ENCODE assay signal across 27 cellular contexts in the genomic region with DNA sequence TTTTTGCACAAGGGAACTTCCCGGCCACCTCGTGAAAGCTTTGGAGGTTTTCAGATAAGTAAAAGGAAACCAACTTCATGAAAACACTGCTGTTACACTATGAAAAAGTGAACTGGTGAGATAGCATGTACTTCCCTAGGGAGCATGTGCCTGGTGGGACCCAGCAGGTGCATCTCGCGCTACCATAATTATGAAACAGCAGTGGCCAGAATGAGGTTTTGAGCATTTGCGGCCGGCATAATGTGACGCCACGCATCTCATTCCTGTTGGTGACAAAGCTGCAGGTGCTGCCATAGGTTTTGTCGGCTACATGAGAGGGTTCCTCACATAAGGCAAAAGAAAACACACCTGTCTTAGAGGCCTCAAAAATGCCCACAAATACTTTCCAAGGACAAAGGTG. TPM values are rescaled to one million over a fixed set of nuclear protein-coding genes. Genes with fewer than 3 reads are reported as not detected.
DNase-seq lines count a peak whose midpoint lies in the region; ATAC-seq, FAIRE-seq and TF ChIP-seq lines count a peak whose summit lies in the region.
"Had no signal": no experiment of that assay in that cellular context is flagged by ENCODE, and none has a peak within 500 bp of the region (broad histone marks: within the 10 kb centered on the region; RNA-seq: fewer than 3 reads in every experiment).

No MANE protein-coding gene starts in this region.

- CTCF ChIA-PET in K562 (lab: Yijun Ruan, JAX; ENCODE audit: low intra/inter-chr PET ratio) = no interaction called here

- in situ Hi-C loops in K562 (cut with MboI) = no loop called here

- H3K27ac Mint-ChIP-seq in activated T-helper 2 cell treated with anti-CD3 and anti-CD28 coated beads, Interferon-gamma antibody, Interleukin-2, Interleukin-4, amounts not matched to agents 10 μg/mL and 5 μg/mL and 100 μg/mL, durations not matched to agents 14 hours and 24 hours and 36 hours = no peak overlapping the region
- H3K27ac Mint-ChIP-seq: activated naive CD8-positive, alpha-beta T cell treated with anti-CD3 and anti-CD28 coated beads, Interleukin-2, amount 10 ng/mL, durations not matched to agents 7 days and 5 days; CD8-positive, alpha-beta memory T cell had no signal

- no TSS peak for BruUV-seq in K562 (replicated peaks; lab: Mats Ljungman, UMichigan)

- WGBS in K562 (ENCODE audit: insufficient coverage, low coverage, missing lambda C conversion rate) = 1% methylated on average over 9 of the region's 9 CpGs

- H3K27me3 Mint-ChIP-seq in activated T-helper 2 cell treated with anti-CD3 and anti-CD28 coated beads, Interferon-gamma antibody, Interleukin-2, Interleukin-4, amounts not matched to agents 10 μg/mL and 5 μg/mL and 100 μg/mL, durations not matched to agents 14 hours and 24 hours and 36 hours (ENCODE audit: low read depth) = peaks cover 18% of the 10 kb centered on the region

- intact Hi-C loops in K562 (cut with micrococcal nuclease) (no loop called here), left colon (cut with DNase I, micrococcal nuclease) (no loop called here)
- intact Hi-C loops in activated T-helper 2 cell treated with anti-CD3 and anti-CD28 coated beads, Interferon-gamma antibody, Interleukin-2, Interleukin-4, amounts not matched to agents 10 μg/mL and 5 μg/mL and 100 μg/mL, durations not matched to agents 14 hours and 24 hours and 36 hours (cut with micrococcal nuclease) = no loop called here

- H3K9me1 ChIP-seq in K562 (ENCODE audit: control insufficient read depth, insufficient read depth, low read length) = no peaks in the 10 kb centered on the region

- H4K20me1 ChIP-seq in BLaER1 (no peaks in the 10 kb centered on the region), K562 (replicated peaks; ENCODE audit: control insufficient read depth, insufficient read depth, low read length) (0 out of 2 replicates have a peak, but pooled peaks cover 2% of the 10 kb centered on the region)

- H3K4me1 Mint-ChIP-seq in activated T-helper 2 cell treated with anti-CD3 and anti-CD28 coated beads, Interferon-gamma antibody, Interleukin-2, Interleukin-4, amounts not matched to agents 10 μg/mL and 5 μg/mL and 100 μg/mL, durations not matched to agents 14 hours and 24 hours and 36 hours (ENCODE audit: low read depth) = no peaks in the 10 kb centered on the region
- H3K4me1 Mint-ChIP-seq: activated naive CD8-positive, alpha-beta T cell treated with anti-CD3 and anti-CD28 coated beads, Interleukin-2, amount 10 ng/mL, durations not matched to agents 7 days and 5 days; CD8-positive, alpha-beta memory T cell had no signal

- H3K4me3 ChIP-seq in BLaER1 (no peak overlapping the region), K562 (no peak overlapping the region)
- H3K4me3 ChIP-seq: body of pancreas, GM23248, heart left ventricle, right atrium auricular region, SK-N-MC, thoracic aorta had no signal

- peak; percentile 70 for FAIRE-seq in GM19239 (lab: Jason Lieb, UNC)
- no peak for FAIRE-seq in K562 (lab: Jason Lieb, UNC)
- FAIRE-seq: colon had no signal

- ATAC-seq in K562 = no peak
- no peak for ATAC-seq in left colon
- ATAC-seq: body of pancreas, heart left ventricle, Panc1 had no signal

- H3K9me3 Mint-ChIP-seq in activated T-helper 2 cell treated with anti-CD3 and anti-CD28 coated beads, Interferon-gamma antibody, Interleukin-2, Interleukin-4, amounts not matched to agents 10 μg/mL and 5 μg/mL and 100 μg/mL, durations not matched to agents 14 hours and 24 hours and 36 hours = peaks cover 8% of the 10 kb centered on the region

- peaks cover 17% of the 10 kb centered on the region for H3K9me3 ChIP-seq in BLaER1
- H3K9me3 ChIP-seq in K562 (replicated peaks; ENCODE audit: control insufficient read depth, insufficient read depth, low read depth, low read length) = no peaks in the 10 kb centered on the region
- H3K9me3 ChIP-seq: body of pancreas, thoracic aorta had no signal

- H2AFZ ChIP-seq in K562 (ENCODE audit: low read depth, low read length) = no peak overlapping the region
- H2AFZ ChIP-seq: GM23248 had no signal

- H3K4me3 Mint-ChIP-seq in activated T-helper 2 cell treated with anti-CD3 and anti-CD28 coated beads, Interferon-gamma antibody, Interleukin-2, Interleukin-4, amounts not matched to agents 10 μg/mL and 5 μg/mL and 100 μg/mL, durations not matched to agents 14 hours and 24 hours and 36 hours (ENCODE audit: low read depth) = no peak overlapping the region
- H3K4me3 Mint-ChIP-seq: activated naive CD8-positive, alpha-beta T cell treated with anti-CD3 and anti-CD28 coated beads, Interleukin-2, amount 10 ng/mL, durations not matched to agents 7 days and 5 days; CD8-positive, alpha-beta memory T cell had no signal

- TF ChIP-seq POLR2A in K562 (conservative IDR thresholded peaks at IDR 0.05) = no peak

- DNase-seq in GM19239 (ENCODE audit: insufficient read length, low spot score) (no peak), NCI-H146 treated with DMSO at 0.1 percent for 48 hours (lab: John Stamatoyannopoulos, UW; ENCODE audit: unreplicated experiment) (peak; percentile 57), K562 (ENCODE audit: extremely low read depth in 1 of 4, low spot score in 3 of 4) (no peak), NCI-H2196 treated with DMSO at 0.1 percent for 48 hours (lab: John Stamatoyannopoulos, UW; ENCODE audit: unreplicated experiment) (no peak), AML-193 (lab: John Stamatoyannopoulos, UW) (no peak), left colon (no peak)
- no peak for DNase-seq in activated T-helper 2 cell treated with anti-CD3 and anti-CD28 coated beads, Interferon-gamma antibody, Interleukin-2, Interleukin-4, amounts not matched to agents 10 μg/mL and 5 μg/mL and 100 μg/mL, durations not matched to agents 14 hours and 24 hours and 36 hours (ENCODE audit: low spot score)
- DNase-seq: activated CD4-positive, CD25-positive, alpha-beta regulatory T cell; activated naive CD8-positive, alpha-beta T cell treated with anti-CD3 and anti-CD28 coated beads, Interleukin-2, amount 10 ng/mL, durations not matched to agents 7 days and 5 days; body of pancreas; CD8-positive, alpha-beta memory T cell; DND-41; GM23248; NCI-H187 treated with DMSO at 0.1 percent for 48 hours; NCI-H524 treated with DMSO at 0.1 percent for 48 hours; occipital lobe had no signal

- no peaks in the 10 kb centered on the region for H3K27me3 ChIP-seq in BLaER1
- peaks cover 46 to 59% of the 10 kb centered on the region in 2 experiments for H3K27me3 ChIP-seq in K562 (ENCODE audit: control insufficient read depth in 2 of 2, insufficient read depth in 2 of 2, low read length in 2 of 2)
- H3K27me3 ChIP-seq: body of pancreas, right atrium auricular region had no signal

- H3K36me3 ChIP-seq in BLaER1 = no peaks in the 10 kb centered on the region
- H3K36me3 ChIP-seq in K562 (ENCODE audit: control insufficient read depth, insufficient read depth, low read length) = no peaks in the 10 kb centered on the region
- H3K36me3 ChIP-seq: heart left ventricle, right atrium auricular region, thoracic aorta had no signal

- H3K36me3 Mint-ChIP-seq in activated T-helper 2 cell treated with anti-CD3 and anti-CD28 coated beads, Interferon-gamma antibody, Interleukin-2, Interleukin-4, amounts not matched to agents 10 μg/mL and 5 μg/mL and 100 μg/mL, durations not matched to agents 14 hours and 24 hours and 36 hours (ENCODE audit: low read depth) = no peaks in the 10 kb centered on the region

- POLR2A ChIA-PET in K562 (lab: Yijun Ruan, JAX) = interaction anchor here (0.6 to 1.6 kb wide), 3 partner anchors 16 to 25 kb away, joined by 3 read pairs; no protein-coding TSS in a partner anchor

- 0 out of 2 replicates have a peak overlapping the region, but pooled peaks have one; percentile 53 for H3K27ac ChIP-seq in BLaER1
- H3K27ac ChIP-seq in K562 (ENCODE audit: extremely low read depth, low read depth, low read length) = no peak overlapping the region
- H3K27ac ChIP-seq: body of pancreas, GM23248, heart left ventricle, right atrium auricular region, SK-N-MC, thoracic aorta had no signal

- TF ChIP-seq RAD21 in K562 (CRISPR knock-in tag; conservative IDR thresholded peaks at IDR 0.05 in 1 of 2, IDR thresholded peaks at IDR 0.05 in 1 of 2) = no peak

- H3K4me1 ChIP-seq in BLaER1 = peaks cover 42% of the 10 kb centered on the region
- no peaks in the 10 kb centered on the region; a peak in 1 of 5 replicates for H3K4me1 ChIP-seq in K562 (replicated peaks in 1 of 2; ENCODE audit: control insufficient read depth in 2 of 2, insufficient read depth in 2 of 2, low read length in 2 of 2)
- H3K4me1 ChIP-seq: body of pancreas, heart left ventricle, right atrium auricular region had no signal

- no peak for TF ChIP-seq CTCF in K562 (IDR thresholded peaks at IDR 0.05 in 2 of 3, conservative IDR thresholded peaks at IDR 0.05 in 1 of 3; ENCODE audit: insufficient read depth in 2 of 3, low read depth in 1 of 3, low read length in 3 of 3)

- no peak overlapping the region for H3K9ac ChIP-seq in BLaER1
- no peak overlapping the region for H3K9ac ChIP-seq in K562 (ENCODE audit: insufficient read depth in 1 of 2, low read depth in 2 of 2, low read length in 2 of 2)
- H3K9ac ChIP-seq: GM23248 had no signal

- no peaks in the 10 kb centered on the region for H3K79me2 ChIP-seq in K562 (ENCODE audit: control insufficient read depth, insufficient read depth, low read length)

- TF ChIP-seq EP300 in K562 (IDR thresholded peaks at IDR 0.05; ENCODE audit: low read length) = no peak

- H3K4me2 ChIP-seq in BLaER1 (peak overlapping the region; percentile 77), K562 (ENCODE audit: insufficient read depth, low read length) (no peak overlapping the region)

RNA-seq across cellular contexts. Expression of gene KRTAP10-3, which starts 1.7 kb away (rescaled TPM):
- total RNA-seq in K562 (2011; cell fraction: chromatin; rRNA removed; ENCODE audit: low replicate concordance) = not detected in 2 replicates
- total RNA-seq in K562 (2011; cell fraction: nucleolus; rRNA removed) = not detected in 2 replicates
- total RNA-seq in K562 (2011; cell fraction: nucleoplasm; rRNA removed) = not detected in 2 replicates
- total RNA-seq in K562 (2014; rRNA removed) (not detected in 2 replicates), K562 (2014; rRNA removed; fragmentation: Illumina TruSeq; extraction: Trizol) (not detected in 2 replicates), K562 (2015; rRNA removed; fragmentation: Illumina TruSeq; extraction: Trizol) (not detected in 2 replicates), K562 (2021) (not detected in 2 replicates), left colon (not detected)
- polyA plus RNA-seq in K562 (2011; rRNA removed) (not detected in 2 replicates), K562 (2014; fragmentation: Illumina TruSeq; extraction: Trizol) (not detected in 2 replicates), K562 (2014; fragmentation: Nextera tagmentation; extraction: Ambion mirVana) (not detected), K562 (2014; rRNA removed) (not detected in 2 replicates)
- not detected in 2 replicates for polyA plus RNA-seq in K562 (2011; cell fraction: cytosol; rRNA removed)
- polyA plus RNA-seq in K562 (2011; cell fraction: nucleus; rRNA removed) = not detected in 2 replicates
- not detected in 2 replicates for polyA plus RNA-seq in K562 (2012)
- not detected in 2 replicates for polyA minus RNA-seq in K562 (2011; rRNA and poly(A)+ RNA removed)
- polyA minus RNA-seq in K562 (2011; cell fraction: cytosol; rRNA and poly(A)+ RNA removed) = not detected in 2 replicates
- polyA minus RNA-seq in K562 (2011; cell fraction: nucleus; rRNA and poly(A)+ RNA removed) = not detected in 2 replicates
- not detected in 2 replicates for total RNA-seq in activated T-helper 2 cell treated with anti-CD3 and anti-CD28 coated beads, Interferon-gamma antibody, Interleukin-2, Interleukin-4, amounts not matched to agents 10 μg/mL and 5 μg/mL and 100 μg/mL, durations not matched to agents 14 hours and 24 hours and 36 hours
- total RNA-seq: activated CD8-positive, alpha-beta memory T cell treated with anti-CD3 and anti-CD28 coated beads for 36 hours; activated naive CD8-positive, alpha-beta T cell treated with anti-CD3 and anti-CD28 coated beads, Interleukin-2, amount 10 ng/mL, durations not matched to agents 7 days and 5 days; body of pancreas; CD8-positive, alpha-beta memory T cell; GM23248; heart left ventricle; LHCN-M2; mucosa of gallbladder; occipital lobe; right atrium auricular region; thoracic aorta had no signal
- polyA plus RNA-seq: AG04450; CD8-positive, alpha-beta memory T cell; GM23248; heart left ventricle had no signal

RNA-seq across cellular contexts. Expression of gene KRTAP10-2, which starts 5.6 kb away (rescaled TPM):
- total RNA-seq in K562 (2011; cell fraction: chromatin; rRNA removed; ENCODE audit: low replicate concordance) = not detected in 2 replicates
- not detected in 2 replicates for total RNA-seq in K562 (2011; cell fraction: nucleolus; rRNA removed)
- not detected in 2 replicates for total RNA-seq in K562 (2011; cell fraction: nucleoplasm; rRNA removed)
- total RNA-seq in K562 (2014; rRNA removed) (not detected in 2 replicates), K562 (2014; rRNA removed; fragmentation: Illumina TruSeq; extraction: Trizol) (not detected in 2 replicates), K562 (2015; rRNA removed; fragmentation: Illumina TruSeq; extraction: Trizol) (not detected in 2 replicates), K562 (2021) (not detected in 2 replicates), left colon (not detected)
- polyA plus RNA-seq in K562 (2011; rRNA removed) (not detected in 2 replicates), K562 (2014; fragmentation: Illumina TruSeq; extraction: Trizol) (not detected in 2 replicates), K562 (2014; fragmentation: Nextera tagmentation; extraction: Ambion mirVana) (not detected), K562 (2014; rRNA removed) (not detected in 2 replicates)
- not detected in 2 replicates for polyA plus RNA-seq in K562 (2011; cell fraction: cytosol; rRNA removed)
- not detected in 2 replicates for polyA plus RNA-seq in K562 (2011; cell fraction: nucleus; rRNA removed)
- not detected in 2 replicates for polyA plus RNA-seq in K562 (2012)
- not detected in 2 replicates for polyA minus RNA-seq in K562 (2011; rRNA and poly(A)+ RNA removed)
- polyA minus RNA-seq in K562 (2011; cell fraction: cytosol; rRNA and poly(A)+ RNA removed) = not detected in 2 replicates
- polyA minus RNA-seq in K562 (2011; cell fraction: nucleus; rRNA and poly(A)+ RNA removed) = not detected in 2 replicates
- total RNA-seq in activated T-helper 2 cell treated with anti-CD3 and anti-CD28 coated beads, Interferon-gamma antibody, Interleukin-2, Interleukin-4, amounts not matched to agents 10 μg/mL and 5 μg/mL and 100 μg/mL, durations not matched to agents 14 hours and 24 hours and 36 hours = not detected in 2 replicates
- total RNA-seq: activated CD8-positive, alpha-beta memory T cell treated with anti-CD3 and anti-CD28 coated beads for 36 hours; activated naive CD8-positive, alpha-beta T cell treated with anti-CD3 and anti-CD28 coated beads, Interleukin-2, amount 10 ng/mL, durations not matched to agents 7 days and 5 days; body of pancreas; CD8-positive, alpha-beta memory T cell; GM23248; heart left ventricle; LHCN-M2; mucosa of gallbladder; occipital lobe; right atrium auricular region; thoracic aorta had no signal
- polyA plus RNA-seq: AG04450; CD8-positive, alpha-beta memory T cell; GM23248; heart left ventricle had no signal

RNA-seq across cellular contexts. Expression of gene KRTAP10-4, which starts 16.6 kb away (rescaled TPM):
- total RNA-seq in K562 (2011; cell fraction: chromatin; rRNA removed; ENCODE audit: low replicate concordance) = not detected in 2 replicates
- not detected in 2 replicates for total RNA-seq in K562 (2011; cell fraction: nucleolus; rRNA removed)
- not detected in 2 replicates for total RNA-seq in K562 (2011; cell fraction: nucleoplasm; rRNA removed)
- not detected in 2 replicates for total RNA-seq in K562 (2014; rRNA removed)
- not detected in 2 replicates for total RNA-seq in K562 (2014; rRNA removed; fragmentation: Illumina TruSeq; extraction: Trizol)
- total RNA-seq in K562 (2015; rRNA removed; fragmentation: Illumina TruSeq; extraction: Trizol) = not detected in 2 replicates
- not detected in 2 replicates for total RNA-seq in K562 (2021)
- polyA plus RNA-seq in K562 (2011; rRNA removed) = not detected in 2 replicates
- polyA plus RNA-seq in K562 (2011; cell fraction: cytosol; rRNA removed) = not detected in 2 replicates
- polyA plus RNA-seq in K562 (2011; cell fraction: nucleus; rRNA removed) = not detected in 2 replicates
- polyA plus RNA-seq in K562 (2012) = not detected in 2 replicates
- not detected in 2 replicates for polyA plus RNA-seq in K562 (2014; fragmentation: Illumina TruSeq; extraction: Trizol)
- polyA plus RNA-seq in K562 (2014; fragmentation: Nextera tagmentation; extraction: Ambion mirVana) = not detected
- polyA plus RNA-seq in K562 (2014; rRNA removed) = not detected in 2 replicates
- not detected in 2 replicates for polyA minus RNA-seq in K562 (2011; rRNA and poly(A)+ RNA removed)
- not detected in 2 replicates for polyA minus RNA-seq in K562 (2011; cell fraction: cytosol; rRNA and poly(A)+ RNA removed)
- polyA minus RNA-seq in K562 (2011; cell fraction: nucleus; rRNA and poly(A)+ RNA removed) = not detected in 2 replicates
- not detected in 2 replicates for total RNA-seq in activated T-helper 2 cell treated with anti-CD3 and anti-CD28 coated beads, Interferon-gamma antibody, Interleukin-2, Interleukin-4, amounts not matched to agents 10 μg/mL and 5 μg/mL and 100 μg/mL, durations not matched to agents 14 hours and 24 hours and 36 hours
- not detected for total RNA-seq in left colon
- total RNA-seq: activated CD8-positive, alpha-beta memory T cell treated with anti-CD3 and anti-CD28 coated beads for 36 hours; activated naive CD8-positive, alpha-beta T cell treated with anti-CD3 and anti-CD28 coated beads, Interleukin-2, amount 10 ng/mL, durations not matched to agents 7 days and 5 days; body of pancreas; CD8-positive, alpha-beta memory T cell; GM23248; heart left ventricle; LHCN-M2; mucosa of gallbladder; occipital lobe; right atrium auricular region; thoracic aorta had no signal
- polyA plus RNA-seq: AG04450; CD8-positive, alpha-beta memory T cell; GM23248; heart left ventricle had no signal

RNA-seq across cellular contexts. Expression of gene KRTAP10-1, which starts 16.9 kb away (rescaled TPM):
- not detected in 2 replicates for total RNA-seq in K562 (2011; cell fraction: chromatin; rRNA removed; ENCODE audit: low replicate concordance)
- not detected in 2 replicates for total RNA-seq in K562 (2011; cell fraction: nucleolus; rRNA removed)
- total RNA-seq in K562 (2011; cell fraction: nucleoplasm; rRNA removed) = not detected in 2 replicates
- total RNA-seq in K562 (2014; rRNA removed) (not detected in 2 replicates), K562 (2014; rRNA removed; fragmentation: Illumina TruSeq; extraction: Trizol) (not detected in 2 replicates), K562 (2015; rRNA removed; fragmentation: Illumina TruSeq; extraction: Trizol) (not detected in 2 replicates), K562 (2021) (not detected in 2 replicates), left colon (not detected)
- polyA plus RNA-seq in K562 (2011; rRNA removed) (not detected in 2 replicates), K562 (2014; fragmentation: Illumina TruSeq; extraction: Trizol) (not detected in 2 replicates), K562 (2014; fragmentation: Nextera tagmentation; extraction: Ambion mirVana) (not detected), K562 (2014; rRNA removed) (not detected in 2 replicates)
- polyA plus RNA-seq in K562 (2011; cell fraction: cytosol; rRNA removed) = not detected in 2 replicates
- polyA plus RNA-seq in K562 (2011; cell fraction: nucleus; rRNA removed) = not detected in 2 replicates
- polyA plus RNA-seq in K562 (2012) = not detected in 2 replicates
- not detected in 2 replicates for polyA minus RNA-seq in K562 (2011; rRNA and poly(A)+ RNA removed)
- not detected in 2 replicates for polyA minus RNA-seq in K562 (2011; cell fraction: cytosol; rRNA and poly(A)+ RNA removed)
- polyA minus RNA-seq in K562 (2011; cell fraction: nucleus; rRNA and poly(A)+ RNA removed) = not detected in 2 replicates
- not detected in 2 replicates for total RNA-seq in activated T-helper 2 cell treated with anti-CD3 and anti-CD28 coated beads, Interferon-gamma antibody, Interleukin-2, Interleukin-4, amounts not matched to agents 10 μg/mL and 5 μg/mL and 100 μg/mL, durations not matched to agents 14 hours and 24 hours and 36 hours
- total RNA-seq: activated CD8-positive, alpha-beta memory T cell treated with anti-CD3 and anti-CD28 coated beads for 36 hours; activated naive CD8-positive, alpha-beta T cell treated with anti-CD3 and anti-CD28 coated beads, Interleukin-2, amount 10 ng/mL, durations not matched to agents 7 days and 5 days; body of pancreas; CD8-positive, alpha-beta memory T cell; GM23248; heart left ventricle; LHCN-M2; mucosa of gallbladder; occipital lobe; right atrium auricular region; thoracic aorta had no signal
- polyA plus RNA-seq: AG04450; CD8-positive, alpha-beta memory T cell; GM23248; heart left ventricle had no signal

RNA-seq across cellular contexts. Expression of gene KRTAP10-5, which starts 23.5 kb away (rescaled TPM):
- not detected in 2 replicates for total RNA-seq in K562 (2011; cell fraction: chromatin; rRNA removed; ENCODE audit: low replicate concordance)
- not detected in 2 replicates for total RNA-seq in K562 (2011; cell fraction: nucleolus; rRNA removed)
- total RNA-seq in K562 (2011; cell fraction: nucleoplasm; rRNA removed) = not detected in 2 replicates
- not detected in 2 replicates for total RNA-seq in K562 (2014; rRNA removed)
- total RNA-seq in K562 (2014; rRNA removed; fragmentation: Illumina TruSeq; extraction: Trizol) = not detected in 2 replicates
- total RNA-seq in K562 (2015; rRNA removed; fragmentation: Illumina TruSeq; extraction: Trizol) = not detected in 2 replicates
- total RNA-seq in K562 (2021) = not detected in 2 replicates
- not detected in 2 replicates for polyA plus RNA-seq in K562 (2011; rRNA removed)
- polyA plus RNA-seq in K562 (2011; cell fraction: cytosol; rRNA removed) = not detected in 2 replicates
- not detected in 2 replicates for polyA plus RNA-seq in K562 (2011; cell fraction: nucleus; rRNA removed)
- not detected in 2 replicates for polyA plus RNA-seq in K562 (2012)
- polyA plus RNA-seq in K562 (2014; fragmentation: Illumina TruSeq; extraction: Trizol) = not detected in 2 replicates
- not detected for polyA plus RNA-seq in K562 (2014; fragmentation: Nextera tagmentation; extraction: Ambion mirVana)
- polyA plus RNA-seq in K562 (2014; rRNA removed) = not detected in 2 replicates
- not detected in 2 replicates for polyA minus RNA-seq in K562 (2011; rRNA and poly(A)+ RNA removed)
- not detected in 2 replicates for polyA minus RNA-seq in K562 (2011; cell fraction: cytosol; rRNA and poly(A)+ RNA removed)
- polyA minus RNA-seq in K562 (2011; cell fraction: nucleus; rRNA and poly(A)+ RNA removed) = not detected in 2 replicates
- not detected in 2 replicates for total RNA-seq in activated T-helper 2 cell treated with anti-CD3 and anti-CD28 coated beads, Interferon-gamma antibody, Interleukin-2, Interleukin-4, amounts not matched to agents 10 μg/mL and 5 μg/mL and 100 μg/mL, durations not matched to agents 14 hours and 24 hours and 36 hours
- not detected for total RNA-seq in left colon
- total RNA-seq: activated CD8-positive, alpha-beta memory T cell treated with anti-CD3 and anti-CD28 coated beads for 36 hours; activated naive CD8-positive, alpha-beta T cell treated with anti-CD3 and anti-CD28 coated beads, Interleukin-2, amount 10 ng/mL, durations not matched to agents 7 days and 5 days; body of pancreas; CD8-positive, alpha-beta memory T cell; GM23248; heart left ventricle; LHCN-M2; mucosa of gallbladder; occipital lobe; right atrium auricular region; thoracic aorta had no signal
- polyA plus RNA-seq: AG04450; CD8-positive, alpha-beta memory T cell; GM23248; heart left ventricle had no signal
